ENCODE assay signal across 8 cellular contexts in genomic region chr2:48448274-48449061, GRCh38. TPM values are rescaled to one million over a fixed set of nuclear protein-coding genes. Genes with fewer than 3 reads are reported as not detected.
A peak's percentile ranks its signal among the peaks of the same experiment; 100 is the strongest.
DNase-seq lines count a peak whose midpoint lies in the region; ATAC-seq and TF ChIP-seq lines count a peak whose summit lies in the region.

No MANE protein-coding gene starts in this region.

- no peak overlapping the region for H3K4me3 Mint-ChIP-seq in stimulated activated memory B cell treated with anti-CD40 and anti-IgM and Interleukin-4, amounts not matched to agents 10 μg/mL and 1 μg/mL and 100 μg/mL, for 72 hours

- H3K9me3 Mint-ChIP-seq in stimulated activated memory B cell treated with anti-CD40 and anti-IgM and Interleukin-4, amounts not matched to agents 10 μg/mL and 1 μg/mL and 100 μg/mL, for 72 hours, result no peaks in the 10 kb centered on the region

- DNase-seq in NCI-H82 (lab: John Stamatoyannopoulos, UW) (peak; percentile 17), NCI-H82 treated with DMSO at 0.1 percent for 48 hours (lab: John Stamatoyannopoulos, UW; ENCODE audit: unreplicated experiment) (no peak), SIG-M5 treated with dmso at 0.1 percent for 504 hours (lab: John Stamatoyannopoulos, UW; ENCODE audit: unreplicated experiment) (peak; percentile 95), fibroblast of the aortic adventitia (ENCODE audit: low read depth) (peak; percentile 93), D341Med (ENCODE audit: low spot score) (no peak), midbrain (lab: John Stamatoyannopoulos, UW) (no peak)

- H3K36me3 Mint-ChIP-seq in stimulated activated memory B cell treated with anti-CD40 and anti-IgM and Interleukin-4, amounts not matched to agents 10 μg/mL and 1 μg/mL and 100 μg/mL, for 72 hours, result peaks cover 7% of the 10 kb centered on the region

- no peak for TF ChIP-seq CTCF in fibroblast of the aortic adventitia (IDR thresholded peaks at IDR 0.05; ENCODE audit: insufficient read depth, low read length)

- no peak overlapping the region for H3K4me3 ChIP-seq in fibroblast of the aortic adventitia (ENCODE audit: low read depth, low read length)

- H3K4me1 Mint-ChIP-seq in stimulated activated memory B cell treated with anti-CD40 and anti-IgM and Interleukin-4, amounts not matched to agents 10 μg/mL and 1 μg/mL and 100 μg/mL, for 72 hours, result peaks cover 28% of the 10 kb centered on the region

- H3K27ac Mint-ChIP-seq in stimulated activated memory B cell treated with anti-CD40 and anti-IgM and Interleukin-4, amounts not matched to agents 10 μg/mL and 1 μg/mL and 100 μg/mL, for 72 hours, result peak overlapping the region; percentile 35

- ATAC-seq in HG02973 (IDR thresholded peaks at IDR 0.05; ENCODE audit: unreplicated experiment), result peak; percentile 47
- ATAC-seq in stimulated activated memory B cell treated with anti-CD40 and anti-IgM and Interleukin-4, amounts not matched to agents 10 μg/mL and 1 μg/mL and 100 μg/mL, for 72 hours, result peak; percentile 48

- no peaks in the 10 kb centered on the region for H3K27me3 Mint-ChIP-seq in stimulated activated memory B cell treated with anti-CD40 and anti-IgM and Interleukin-4, amounts not matched to agents 10 μg/mL and 1 μg/mL and 100 μg/mL, for 72 hours

RNA-seq across cellular contexts. Expression of gene PPP1R21, which starts 7.9 kb away (rescaled TPM):
- total RNA-seq in fibroblast of the aortic adventitia (ENCODE audit: low replicate concordance), result 21.9 and 52.3 TPM in 2 replicates

Comparison
In these comparisons a context has a peak if more than half of its experiments do, and no peak if none do; other contexts are left out.
1. DNase-seq: peak in NCI-H82 (single experiment), SIG-M5 treated with dmso at 0.1 percent for 504 hours (single experiment) and fibroblast of the aortic adventitia (single experiment); none in NCI-H82 treated with DMSO at 0.1 percent for 48 hours (single experiment), D341Med (single experiment) and midbrain (single experiment).